Comparison of ENCODE assay signal across 35 cellular contexts in the genomic region with DNA sequence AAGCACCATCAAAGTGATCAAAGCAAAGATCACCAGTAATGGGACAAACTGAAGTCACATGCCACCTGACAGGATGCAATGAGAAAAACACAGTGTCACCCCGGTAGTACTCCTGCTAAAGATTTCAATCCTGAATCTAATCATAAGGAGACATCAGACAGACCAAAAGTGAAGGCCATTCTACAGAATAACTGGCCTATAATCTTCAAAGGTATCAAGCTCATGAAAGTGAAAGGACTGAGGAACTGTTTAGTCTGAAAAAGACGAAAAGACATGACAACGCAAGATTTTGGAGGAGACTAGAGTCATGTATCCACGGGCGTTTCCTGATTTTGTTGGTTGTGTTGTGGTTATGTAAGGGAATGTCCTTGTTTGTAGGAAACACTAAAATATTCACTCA. TPM values are rescaled to one million over a fixed set of nuclear protein-coding genes. Genes with fewer than 3 reads are reported as not detected.
"Had no signal": no experiment of that assay in that cellular context is flagged by ENCODE, and none has a peak within 500 bp of the region (broad histone marks: within the 10 kb centered on the region; RNA-seq: fewer than 3 reads in every experiment).

No MANE protein-coding gene starts in this region.

- ATAC-seq: activated naive CD8-positive, alpha-beta T cell treated with anti-CD3 and anti-CD28 coated beads, Interleukin-2, amount 50 U/mL, for 24 hours; activated T-cell treated with anti-CD3 and anti-CD28 coated beads, Interleukin-2, amount 50 U/mL, for 4 hours; PC-3; Right ventricle myocardium inferior; SK-N-SH treated with all-trans-retinoic acid at 6 μM for 48 hours; T-cell; T-helper 17 cell had no signal

- H3K9me3 Mint-ChIP-seq: activated B cell treated with CpG ODN at 0.5 μM for 24 hours; activated CD4-positive, alpha-beta memory T cell treated with anti-CD3 and anti-CD28 coated beads for 36 hours; activated naive CD4-positive, alpha-beta T cell treated with anti-CD3 and anti-CD28 coated beads, Interleukin-2, amount 10 ng/mL, durations not matched to agents 7 days and 5 days; activated naive CD8-positive, alpha-beta T cell treated with anti-CD3 and anti-CD28 coated beads, Interleukin-2, amount 50 U/mL, for 24 hours; activated T-cell treated with anti-CD3 and anti-CD28 coated beads, Interleukin-2, amount 50 U/mL, for 4 hours; activated T-helper 1 cell treated with anti-CD3 and anti-CD28 coated beads, Interleukin-12 subunit alpha, Interleukin-12 subunit beta, Interleukin-2, Interleukin-4 antibody, amounts not matched to agents 30 ng/mL and 10 ng/mL and 1 ng/mL, durations not matched to agents 14 hours and 24 hours and 36 hours; T-cell had no signal

- H3K4me1 Mint-ChIP-seq: activated B cell treated with CpG ODN at 0.5 μM for 24 hours; activated naive CD8-positive, alpha-beta T cell treated with anti-CD3 and anti-CD28 coated beads, Interleukin-2, amount 50 U/mL, for 24 hours; T-cell had no signal

- H3K4me3 ChIP-seq: Peyer's patch had no signal

- H3K36me3 ChIP-seq: Peyer's patch had no signal

- H3K27ac ChIP-seq: Peyer's patch, RWPE1, VCaP had no signal

- DNase-seq: activated B cell treated with CpG ODN at 0.5 μM for 24 hours; activated CD4-positive, alpha-beta memory T cell treated with anti-CD3 and anti-CD28 coated beads for 36 hours; activated CD4-positive, alpha-beta T cell treated with anti-CD3 and anti-CD28 coated beads for 4 hours; activated CD4-positive, alpha-beta T cell treated with anti-CD3 and anti-CD28 coated beads, Interleukin-2, amount 50 U/mL, for 1 hour; activated CD4-positive, CD25-positive, alpha-beta regulatory T cell treated with anti-CD3 and anti-CD28 coated beads, Interleukin-2, amount 50 U/mL, for 72 hours; activated CD8-positive, alpha-beta memory T cell treated with anti-CD3 and anti-CD28 coated beads, Interleukin-2, amount 50 U/mL, for 4 hours; activated gamma-delta T cell treated with Interleukin-2 at 50 U/mL for 16 hours; activated naive CD4-positive, alpha-beta T cell treated with anti-CD3 and anti-CD28 coated beads, Interleukin-2, amount 10 ng/mL, durations not matched to agents 7 days and 5 days; activated naive CD8-positive, alpha-beta T cell treated with anti-CD3 and anti-CD28 coated beads, Interleukin-2, amount 50 U/mL, for 24 hours; activated T-cell treated with anti-CD3 and anti-CD28 coated beads for 4 hours; activated T-cell treated with anti-CD3 and anti-CD28 coated beads, Interleukin-2, amount 50 U/mL, for 4 hours; anterior cingulate cortex; caudate nucleus; Karpas-422; KBM-7; NCI-H1105; NCI-H1417 treated with DMSO at 0.1 percent for 48 hours; NCI-H187 treated with DMSO at 0.1 percent for 48 hours; NCI-H2081; NCI-H226; NCI-H446 treated with DMSO at 0.1 percent for 48 hours; NCI-H524; PC-3; Peyer's patch; SIG-M5; T-cell; T-helper 17 cell; T-helper 9 cell had no signal

- H3K27me3 Mint-ChIP-seq: activated naive CD8-positive, alpha-beta T cell had no signal

- H3K9me3 ChIP-seq: Peyer's patch had no signal

- H3K36me3 Mint-ChIP-seq: activated CD4-positive, alpha-beta memory T cell treated with anti-CD3 and anti-CD28 coated beads for 36 hours; activated naive CD4-positive, alpha-beta T cell treated with anti-CD3 and anti-CD28 coated beads, Interleukin-2, amount 10 ng/mL, durations not matched to agents 7 days and 5 days; activated naive CD8-positive, alpha-beta T cell; brain; T-cell had no signal

- H3K27me3 ChIP-seq: Peyer's patch had no signal

- H3K4me3 Mint-ChIP-seq: activated B cell treated with CpG ODN at 0.5 μM for 24 hours; activated CD4-positive, alpha-beta memory T cell treated with anti-CD3 and anti-CD28 coated beads for 36 hours; activated naive CD4-positive, alpha-beta T cell treated with anti-CD3 and anti-CD28 coated beads, Interleukin-2, amount 10 ng/mL, durations not matched to agents 7 days and 5 days; activated naive CD8-positive, alpha-beta T cell; activated naive CD8-positive, alpha-beta T cell treated with anti-CD3 and anti-CD28 coated beads, Interleukin-2, amount 50 U/mL, for 24 hours; activated T-cell treated with anti-CD3 and anti-CD28 coated beads, Interleukin-2, amount 50 U/mL, for 4 hours; activated T-helper 1 cell treated with anti-CD3 and anti-CD28 coated beads, Interleukin-12 subunit alpha, Interleukin-12 subunit beta, Interleukin-2, Interleukin-4 antibody, amounts not matched to agents 30 ng/mL and 10 ng/mL and 1 ng/mL, durations not matched to agents 14 hours and 24 hours and 36 hours; brain; T-cell; T-helper 17 cell had no signal

- H3K27ac Mint-ChIP-seq: activated B cell treated with CpG ODN at 0.5 μM for 24 hours; activated CD4-positive, alpha-beta memory T cell treated with anti-CD3 and anti-CD28 coated beads for 36 hours; activated naive CD4-positive, alpha-beta T cell treated with anti-CD3 and anti-CD28 coated beads, Interleukin-2, amount 10 ng/mL, durations not matched to agents 7 days and 5 days; activated naive CD8-positive, alpha-beta T cell; activated naive CD8-positive, alpha-beta T cell treated with anti-CD3 and anti-CD28 coated beads, Interleukin-2, amount 50 U/mL, for 24 hours; activated T-helper 1 cell treated with anti-CD3 and anti-CD28 coated beads, Interleukin-12 subunit alpha, Interleukin-12 subunit beta, Interleukin-2, Interleukin-4 antibody, amounts not matched to agents 30 ng/mL and 10 ng/mL and 1 ng/mL, durations not matched to agents 14 hours and 24 hours and 36 hours; brain; T-cell; T-helper 17 cell had no signal

RNA-seq across cellular contexts. Expression of a gene that starts 42.4 kb away (rescaled TPM):
- total RNA-seq: activated B cell treated with CpG ODN at 0.5 μM for 24 hours, T-helper 17 cell had no signal
